Comparison of ENCODE assay signal across 1 cellular context in genomic region chr16:68022728-68023537, GRCh38.
TF ChIP-seq lines count a peak whose summit lies in the region.

TSS of gene DDX28 (minus strand) at chr16:68023232. CDS start at chr16:68023202, 30 bp downstream.
TSS of gene DUS2 (plus strand) at chr16:68023284. CDS start at chr16:68038024, 14,740 bp downstream.

TF ChIP-seq in HEK293, 187 proteins besides CTCF, POLR2A, EP300 and RAD21 (continued from another document and continues in another):
- TF ChIP-seq YY2 (tag by site-specific recombination; IDR thresholded peaks at IDR 0.05) (peak; percentile 92), ZNF664 (tag by site-specific recombination; IDR thresholded peaks at IDR 0.05) (no peak), HOXA7 (CRISPR knock-in tag; IDR thresholded peaks at IDR 0.05; ENCODE audit: borderline replicate concordance) (no peak), ZNF707 (tag by site-specific recombination; IDR thresholded peaks at IDR 0.05) (no peak), ZNF610 (tag by site-specific recombination; IDR thresholded peaks at IDR 0.05; ENCODE audit: borderline replicate concordance) (0 out of 2 replicates have a peak, but pooled peaks have one; percentile 54), ZNF112 (tag by site-specific recombination; IDR thresholded peaks at IDR 0.05) (no peak), ZNF248 (tag by site-specific recombination; IDR thresholded peaks at IDR 0.05) (no peak), ZIC2 (tag by site-specific recombination; IDR thresholded peaks at IDR 0.05) (no peak), ZNF175 (tag by site-specific recombination; IDR thresholded peaks at IDR 0.05) (no peak), ZNF354C (tag by site-specific recombination; IDR thresholded peaks at IDR 0.05; ENCODE audit: borderline replicate concordance, low read depth) (no peak), ZNF48 (tag by site-specific recombination; IDR thresholded peaks at IDR 0.05) (no peak), ZBTB8A (tag by site-specific recombination; IDR thresholded peaks at IDR 0.05) (no peak; the same call in 1 of the 2 replicates), ZNF76 (tag by site-specific recombination; IDR thresholded peaks at IDR 0.05; ENCODE audit: borderline replicate concordance, low read depth) (peak; percentile 84), ZNF366 (tag by site-specific recombination; conservative IDR thresholded peaks at IDR 0.05) (no peak), ZNF623 (tag by site-specific recombination; IDR thresholded peaks at IDR 0.05) (no peak), ZFP37 (tag by site-specific recombination; IDR thresholded peaks at IDR 0.05) (peak; percentile 69; the same call in 1 of the 2 replicates), ZNF529 (tag by site-specific recombination; IDR thresholded peaks at IDR 0.05; ENCODE audit: insufficient replicate concordance) (no peak), FEZF1 (tag by site-specific recombination; IDR thresholded peaks at IDR 0.05) (no peak; the same call in 1 of the 2 replicates), ZBTB10 (tag by site-specific recombination; IDR thresholded peaks at IDR 0.05) (no peak), ZNF2 (tag by site-specific recombination; IDR thresholded peaks at IDR 0.05) (peak; percentile 91), GFI1B (tag by site-specific recombination; IDR thresholded peaks at IDR 0.05) (no peak), GLIS2 (tag by site-specific recombination; IDR thresholded peaks at IDR 0.05) (no peak), ZNF350 (tag by site-specific recombination; IDR thresholded peaks at IDR 0.05) (no peak), ZNF704 (tag by site-specific recombination; IDR thresholded peaks at IDR 0.05) (no peak), ZNF362 (tag by site-specific recombination; IDR thresholded peaks at IDR 0.05) (no peak), ZNF169 (tag by site-specific recombination; IDR thresholded peaks at IDR 0.05) (no peak), KLF17 (tag by site-specific recombination; IDR thresholded peaks at IDR 0.05) (0 out of 2 replicates have a peak, but pooled peaks have one; percentile 68), ZNF146 (tag by site-specific recombination; IDR thresholded peaks at IDR 0.05) (no peak; the same call in 1 of the 2 replicates), ZNF658 (tag by site-specific recombination; IDR thresholded peaks at IDR 0.05) (no peak), ZNF426 (tag by site-specific recombination; IDR thresholded peaks at IDR 0.05) (no peak), ZSCAN18 (tag by site-specific recombination; IDR thresholded peaks at IDR 0.05) (0 out of 2 replicates have a peak, but pooled peaks have one; percentile 54), ZNF677 (tag by site-specific recombination; IDR thresholded peaks at IDR 0.05) (no peak), RBAK (tag by site-specific recombination; IDR thresholded peaks at IDR 0.05) (no peak), ZNF837 (tag by site-specific recombination; IDR thresholded peaks at IDR 0.05) (no peak), ZFP41 (tag by site-specific recombination; IDR thresholded peaks at IDR 0.05; ENCODE audit: borderline replicate concordance) (no peak), ZNF514 (tag by site-specific recombination; IDR thresholded peaks at IDR 0.05) (no peak), TSHZ1 (tag by site-specific recombination; IDR thresholded peaks at IDR 0.05; ENCODE audit: borderline replicate concordance) (no peak), ZNF791 (tag by site-specific recombination; IDR thresholded peaks at IDR 0.05) (no peak), ZNF391 (tag by site-specific recombination; IDR thresholded peaks at IDR 0.05; ENCODE audit: borderline replicate concordance, low read depth) (peak; percentile 89; the same call in 1 of the 2 replicates), KLF1 (tag by site-specific recombination; IDR thresholded peaks at IDR 0.05) (peak; percentile 41; the same call in 1 of the 2 replicates), ZNF24 (tag by site-specific recombination; IDR thresholded peaks at IDR 0.05) (peak; percentile 52; the same call in 1 of the 2 replicates), SETDB1 (IDR thresholded peaks at IDR 0.05; ENCODE audit: insufficient read length, low read length) (no peak), ZNF416 (tag by site-specific recombination; IDR thresholded peaks at IDR 0.05) (no peak), ZNF488 (tag by site-specific recombination; IDR thresholded peaks at IDR 0.05) (no peak), BCL11A (tag by site-specific recombination; IDR thresholded peaks at IDR 0.05; ENCODE audit: low read depth) (no peak), ZNF266 (tag by site-specific recombination; IDR thresholded peaks at IDR 0.05; ENCODE audit: low read depth) (no peak), SP7 (tag by site-specific recombination; IDR thresholded peaks at IDR 0.05) (peak; percentile 81), ZBTB1 (tag by site-specific recombination; IDR thresholded peaks at IDR 0.05) (no peak), ZNF223 (tag by site-specific recombination; IDR thresholded peaks at IDR 0.05) (no peak), ZNF239 (tag by site-specific recombination; IDR thresholded peaks at IDR 0.05) (no peak), ZNF26 (tag by site-specific recombination; IDR thresholded peaks at IDR 0.05) (no peak), ZNF558 (tag by site-specific recombination; IDR thresholded peaks at IDR 0.05) (no peak), ZNF404 (tag by site-specific recombination; IDR thresholded peaks at IDR 0.05) (no peak), ZNF580 (tag by site-specific recombination; IDR thresholded peaks at IDR 0.05) (peak; percentile 81; the same call in 1 of the 2 replicates), YY1 (tag by site-specific recombination; IDR thresholded peaks at IDR 0.05) (peak; percentile 82), ZNF114 (tag by site-specific recombination; IDR thresholded peaks at IDR 0.05) (no peak), ZNF843 (tag by site-specific recombination; IDR thresholded peaks at IDR 0.05) (0 out of 2 replicates have a peak, but pooled peaks have one; percentile 37), ZNF274 (IDR thresholded peaks at IDR 0.05; ENCODE audit: low read length) (no peak), ZNF274 (tag by site-specific recombination; IDR thresholded peaks at IDR 0.05; ENCODE audit: borderline replicate concordance) (no peak)
